1 cellular context compared by ENCODE assay signal in the genomic region with DNA sequence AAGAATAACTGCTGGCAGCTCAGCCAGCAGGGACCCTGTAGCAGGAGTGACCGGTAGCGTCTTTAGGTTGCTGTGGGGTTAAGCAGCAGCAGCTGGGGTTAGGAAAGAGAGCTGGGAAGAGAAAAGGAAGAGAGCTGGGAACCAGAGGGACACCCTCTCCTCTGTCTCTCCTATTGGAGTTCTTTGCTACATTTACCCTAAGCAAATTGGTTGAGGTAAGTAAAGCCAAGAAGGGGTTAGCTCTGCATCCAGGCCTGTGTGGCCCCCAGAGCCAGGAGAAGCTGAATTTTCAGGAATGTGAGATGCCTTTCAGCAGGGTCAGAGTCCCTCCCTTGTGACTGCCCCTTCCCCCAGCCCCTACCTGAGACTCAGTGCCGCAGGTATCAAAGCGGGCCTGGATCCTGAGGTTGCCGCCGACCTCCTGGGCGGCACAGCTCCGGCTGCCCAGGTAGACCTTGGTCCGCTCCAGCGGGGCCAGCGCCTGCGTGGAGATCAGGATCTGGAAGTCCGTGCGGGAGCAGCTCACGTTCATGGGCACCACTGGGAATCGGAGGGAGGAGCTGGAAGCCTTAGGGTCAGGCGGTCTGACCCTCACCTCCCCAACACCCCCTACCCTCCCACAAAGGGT.
TF ChIP-seq lines count a peak whose summit lies in the region.

No MANE protein-coding gene starts in this region.

TF ChIP-seq in HepG2, 621 proteins besides CTCF, POLR2A, EP300 and RAD21:
- TF ChIP-seq, protein P1, sequence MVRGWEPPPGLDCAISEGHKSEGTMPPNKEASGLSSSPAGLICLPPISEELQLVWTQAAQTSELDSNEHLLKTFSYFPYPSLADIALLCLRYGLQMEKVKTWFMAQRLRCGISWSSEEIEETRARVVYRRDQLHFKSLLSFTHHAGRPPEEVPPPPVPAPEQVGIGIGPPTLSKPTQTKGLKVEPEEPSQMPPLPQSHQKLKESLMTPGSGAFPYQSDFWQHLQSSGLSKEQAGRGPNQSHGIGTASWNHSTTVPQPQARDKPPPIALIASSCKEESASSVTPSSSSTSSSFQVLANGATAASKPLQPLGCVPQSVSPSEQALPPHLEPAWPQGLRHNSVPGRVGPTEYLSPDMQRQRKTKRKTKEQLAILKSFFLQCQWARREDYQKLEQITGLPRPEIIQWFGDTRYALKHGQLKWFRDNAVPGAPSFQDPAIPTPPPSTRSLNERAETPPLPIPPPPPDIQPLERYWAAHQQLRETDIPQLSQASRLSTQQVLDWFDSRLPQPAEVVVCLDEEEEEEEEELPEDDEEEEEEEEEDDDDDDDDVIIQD (CRISPR knock-in tag; IDR thresholded peaks at IDR 0.05; ENCODE audit: low read depth) = no peak
- TF ChIP-seq, protein P2, sequence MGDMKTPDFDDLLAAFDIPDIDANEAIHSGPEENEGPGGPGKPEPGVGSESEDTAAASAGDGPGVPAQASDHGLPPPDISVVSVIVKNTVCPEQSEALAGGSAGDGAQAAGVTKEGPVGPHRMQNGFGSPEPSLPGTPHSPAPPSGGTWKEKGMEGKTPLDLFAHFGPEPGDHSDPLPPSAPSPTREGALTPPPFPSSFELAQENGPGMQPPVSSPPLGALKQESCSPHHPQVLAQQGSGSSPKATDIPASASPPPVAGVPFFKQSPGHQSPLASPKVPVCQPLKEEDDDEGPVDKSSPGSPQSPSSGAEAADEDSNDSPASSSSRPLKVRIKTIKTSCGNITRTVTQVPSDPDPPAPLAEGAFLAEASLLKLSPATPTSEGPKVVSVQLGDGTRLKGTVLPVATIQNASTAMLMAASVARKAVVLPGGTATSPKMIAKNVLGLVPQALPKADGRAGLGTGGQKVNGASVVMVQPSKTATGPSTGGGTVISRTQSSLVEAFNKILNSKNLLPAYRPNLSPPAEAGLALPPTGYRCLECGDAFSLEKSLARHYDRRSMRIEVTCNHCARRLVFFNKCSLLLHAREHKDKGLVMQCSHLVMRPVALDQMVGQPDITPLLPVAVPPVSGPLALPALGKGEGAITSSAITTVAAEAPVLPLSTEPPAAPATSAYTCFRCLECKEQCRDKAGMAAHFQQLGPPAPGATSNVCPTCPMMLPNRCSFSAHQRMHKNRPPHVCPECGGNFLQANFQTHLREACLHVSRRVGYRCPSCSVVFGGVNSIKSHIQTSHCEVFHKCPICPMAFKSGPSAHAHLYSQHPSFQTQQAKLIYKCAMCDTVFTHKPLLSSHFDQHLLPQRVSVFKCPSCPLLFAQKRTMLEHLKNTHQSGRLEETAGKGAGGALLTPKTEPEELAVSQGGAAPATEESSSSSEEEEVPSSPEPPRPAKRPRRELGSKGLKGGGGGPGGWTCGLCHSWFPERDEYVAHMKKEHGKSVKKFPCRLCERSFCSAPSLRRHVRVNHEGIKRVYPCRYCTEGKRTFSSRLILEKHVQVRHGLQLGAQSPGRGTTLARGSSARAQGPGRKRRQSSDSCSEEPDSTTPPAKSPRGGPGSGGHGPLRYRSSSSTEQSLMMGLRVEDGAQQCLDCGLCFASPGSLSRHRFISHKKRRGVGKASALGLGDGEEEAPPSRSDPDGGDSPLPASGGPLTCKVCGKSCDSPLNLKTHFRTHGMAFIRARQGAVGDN (CRISPR knock-in tag; IDR thresholded peaks at IDR 0.05) = peak; percentile 25; the same call in 1 of the 2 replicates
- TF ChIP-seq, protein P3, sequence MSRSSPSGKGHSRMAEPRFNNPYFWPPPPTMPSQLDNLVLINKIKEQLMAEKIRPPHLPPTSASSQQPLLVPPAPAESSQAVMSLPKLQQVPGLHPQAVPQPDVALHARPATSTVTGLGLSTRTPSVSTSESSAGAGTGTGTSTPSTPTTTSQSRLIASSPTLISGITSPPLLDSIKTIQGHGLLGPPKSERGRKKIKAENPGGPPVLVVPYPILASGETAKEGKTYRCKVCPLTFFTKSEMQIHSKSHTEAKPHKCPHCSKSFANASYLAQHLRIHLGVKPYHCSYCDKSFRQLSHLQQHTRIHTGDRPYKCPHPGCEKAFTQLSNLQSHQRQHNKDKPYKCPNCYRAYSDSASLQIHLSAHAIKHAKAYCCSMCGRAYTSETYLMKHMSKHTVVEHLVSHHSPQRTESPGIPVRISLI (CRISPR knock-in tag; IDR thresholded peaks at IDR 0.05; ENCODE audit: borderline replicate concordance) = no peak
- TF ChIP-seq ZBTB3 (CRISPR knock-in tag; IDR thresholded peaks at IDR 0.05; ENCODE audit: borderline replicate concordance, low read depth) (no peak), ZNF839 (CRISPR knock-in tag; IDR thresholded peaks at IDR 0.05; ENCODE audit: borderline replicate concordance) (no peak), SP1 (IDR thresholded peaks at IDR 0.05) (no peak), SP1 (CRISPR knock-in tag; IDR thresholded peaks at IDR 0.05) (no peak)
TF ChIP-seq in HepG2: peak in this region for 1.
